Comparison of ENCODE assay signal across 17 cellular contexts in the genomic region with DNA sequence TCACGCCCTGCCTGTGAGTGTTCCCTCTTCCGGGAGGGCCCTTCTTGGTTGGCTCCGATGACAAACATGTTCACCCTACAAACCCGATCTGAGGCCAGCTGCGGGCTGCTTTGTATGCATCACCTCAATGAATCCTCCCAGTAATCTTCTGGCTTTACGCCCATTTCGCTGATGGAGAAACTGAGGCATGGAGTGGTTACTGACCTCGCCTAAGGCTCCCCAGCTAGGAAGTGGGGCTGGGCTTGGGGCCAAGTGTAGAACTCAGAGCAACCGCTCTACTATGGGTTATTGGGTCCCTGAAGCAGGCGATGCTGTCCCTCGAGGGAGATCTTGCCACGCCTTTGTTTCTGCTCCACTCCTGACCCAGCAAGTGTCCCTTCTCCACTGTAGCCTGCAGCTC. TPM values are rescaled to one million over a fixed set of nuclear protein-coding genes. Genes with fewer than 3 reads are reported as not detected.
DNase-seq lines count a peak whose midpoint lies in the region; ATAC-seq, FAIRE-seq and TF ChIP-seq lines count a peak whose summit lies in the region.
"Had no signal": no experiment of that assay in that cellular context is flagged by ENCODE, and none has a peak within 500 bp of the region (broad histone marks: within the 10 kb centered on the region; RNA-seq: fewer than 3 reads in every experiment).

No MANE protein-coding gene starts in this region.

- peak overlapping the region; percentile 70 for H3K27ac Mint-ChIP-seq in CD8-positive, alpha-beta T cell
- H3K27ac Mint-ChIP-seq: activated CD4-positive, alpha-beta memory T cell treated with anti-CD3 and anti-CD28 coated beads, Interleukin-2, amount 10 ng/mL, durations not matched to agents 7 days and 5 days had no signal

- BruUV-seq in A673 (replicated peaks; lab: Mats Ljungman, UMichigan): no TSS peak

- H3K9me3 Mint-ChIP-seq in CD8-positive, alpha-beta T cell: no peaks in the 10 kb centered on the region
- H3K9me3 Mint-ChIP-seq: activated CD4-positive, alpha-beta memory T cell treated with anti-CD3 and anti-CD28 coated beads, Interleukin-2, amount 10 ng/mL, durations not matched to agents 7 days and 5 days; CD4-positive, alpha-beta memory T cell had no signal

- no peak for FAIRE-seq in kidney (lab: Jason Lieb, UNC)

- no peak overlapping the region for H3K27ac ChIP-seq in CD8-positive, alpha-beta T cell (ENCODE audit: low read depth, low read length)
- H3K27ac ChIP-seq in angular gyrus (ENCODE audit: low read depth, low read length) (peak overlapping the region; percentile 20), kidney (ENCODE audit: low read depth in 2 of 2, low read length in 2 of 2) (no peak overlapping the region), stomach (peak overlapping the region in 3 of 5 donors; percentile 48 to 95 (median 72)), A673 (ENCODE audit: low read depth, low read length, poor library complexity, severe bottlenecking) (no peak overlapping the region)

- intact Hi-C loops in CD8-positive, alpha-beta T cell (cut with DNase I, micrococcal nuclease): no loop called here
- intact Hi-C loops in kidney (cut with DNase I) (no loop called here), stomach (cut with DNase I; ENCODE audit: low total_unique reads) (no loop called here), A673 (cut with micrococcal nuclease; ENCODE audit: unreplicated experiment) (no loop called here)

- 91 to 95% (median 92%) methylated on average over 12 of the region's 12 CpGs for WGBS in stomach, 5 donors

- H3K4me1 ChIP-seq in CD8-positive, alpha-beta T cell (ENCODE audit: insufficient read depth, low read length): peaks cover 26% of the 10 kb centered on the region
- H3K4me1 ChIP-seq in kidney (ENCODE audit: control insufficient read depth in 1 of 2, insufficient read depth in 1 of 2, low read depth in 1 of 2, low read length in 2 of 2): no peaks in the 10 kb centered on the region
- peaks cover 8 to 40% (median 27%) of the 10 kb centered on the region in 4 donors for H3K4me1 ChIP-seq in stomach
- no peaks in the 10 kb centered on the region for H3K4me1 ChIP-seq in A673 (ENCODE audit: insufficient read depth, low read length, poor library complexity, severe bottlenecking)

- peaks cover 3% of the 10 kb centered on the region for H3K36me3 ChIP-seq in CD8-positive, alpha-beta T cell (ENCODE audit: insufficient read depth, low read length)
- H3K36me3 ChIP-seq in kidney (ENCODE audit: control insufficient read depth in 1 of 2, insufficient read depth in 2 of 2, low read length in 2 of 2) (peaks cover 9 to 32% of the 10 kb centered on the region in 2 donors), stomach (peaks cover 19 to 94% (median 88%) of the 10 kb centered on the region in 4 donors), A673 (ENCODE audit: insufficient read depth, low read length, poor library complexity, severe bottlenecking) (no peaks in the 10 kb centered on the region)

- peaks cover 27% of the 10 kb centered on the region for H3K4me1 Mint-ChIP-seq in CD8-positive, alpha-beta T cell (ENCODE audit: low read depth)
- H3K4me1 Mint-ChIP-seq: activated CD4-positive, alpha-beta memory T cell treated with anti-CD3 and anti-CD28 coated beads, Interleukin-2, amount 10 ng/mL, durations not matched to agents 7 days and 5 days had no signal

- H3K9me3 ChIP-seq in CD8-positive, alpha-beta T cell (ENCODE audit: low read length): no peaks in the 10 kb centered on the region
- no peaks in the 10 kb centered on the region for H3K9me3 ChIP-seq in kidney (ENCODE audit: control insufficient read depth in 1 of 2, low read length in 2 of 2)
- H3K9me3 ChIP-seq in stomach: no peaks in the 10 kb centered on the region
- H3K9me3 ChIP-seq in A673 (ENCODE audit: low read depth, low read length, poor library complexity, severe bottlenecking): no peaks in the 10 kb centered on the region

- DNase-seq in CD8-positive, alpha-beta T cell: peak in 1 of 7 experiments; percentile 2
- DNase-seq in kidney (peak; percentile 43), stomach (no peak), A673 (ENCODE audit: low spot score) (no peak), NOMO-1 treated with dmso at 0.1 percent for 144 hours (lab: John Stamatoyannopoulos, UW; ENCODE audit: unreplicated experiment) (no peak), AG20443 (ENCODE audit: low spot score) (no peak), NCI-H524 (lab: John Stamatoyannopoulos, UW) (no peak)
- DNase-seq: activated CD4-positive, alpha-beta memory T cell treated with anti-CD3 and anti-CD28 coated beads, Interleukin-2, amount 10 ng/mL, durations not matched to agents 7 days and 5 days; activated gamma-delta T cell treated with Interleukin-2 at 50 U/mL for 16 hours; CD4-positive, alpha-beta memory T cell; NCI-H1105 treated with DMSO at 0.1 percent for 48 hours; NCI-H2081 treated with DMSO at 0.1 percent for 48 hours; Right ventricle myocardium superior; stimulated activated CD4-positive, alpha-beta T cell treated with anti-CD3 and anti-CD28 coated beads, Interleukin-15, amount 100 ng/mL, for 24 hours; SW 1271 had no signal

- no peak for TF ChIP-seq CTCF in CD8-positive, alpha-beta T cell (IDR thresholded peaks at IDR 0.05)
- TF ChIP-seq CTCF in kidney (IDR thresholded peaks at IDR 0.05; ENCODE audit: borderline replicate concordance, extremely low read depth, insufficient read depth): no peak
- TF ChIP-seq CTCF in stomach (IDR thresholded peaks at IDR 0.05): no peak
- TF ChIP-seq CTCF in A673 (conservative IDR thresholded peaks at IDR 0.05; ENCODE audit: low read depth, low read length): no peak

- H3K27me3 ChIP-seq in CD8-positive, alpha-beta T cell (ENCODE audit: insufficient read depth, low read length): no peaks in the 10 kb centered on the region
- no peaks in the 10 kb centered on the region for H3K27me3 ChIP-seq in stomach
- H3K27me3 ChIP-seq in A673 (replicated peaks; ENCODE audit: insufficient read depth, low read depth, low read length, poor library complexity): no peaks in the 10 kb centered on the region

- ATAC-seq in CD8-positive, alpha-beta T cell: no peak
- ATAC-seq: activated CD4-positive, CD25-positive, alpha-beta regulatory T cell treated with anti-CD3 and anti-CD28 coated beads, Interleukin-2, amount 50 U/mL, for 24 hours had no signal

- no peak for TF ChIP-seq EP300 in stomach (IDR thresholded peaks at IDR 0.05)

- H3K9ac ChIP-seq in kidney (ENCODE audit: low read length in 2 of 2): no peak overlapping the region

- no peak for TF ChIP-seq POLR2A in stomach (IDR thresholded peaks at IDR 0.05)

- POLR2A ChIA-PET in CD8-positive, alpha-beta T cell (lab: Charles Lee): no interaction called here
- POLR2A ChIA-PET in A673 (lab: Charles Lee; ENCODE audit: low non-redundant PET): no interaction called here

- no peaks in the 10 kb centered on the region for H3K27me3 Mint-ChIP-seq in CD8-positive, alpha-beta T cell (ENCODE audit: low read depth)
- H3K27me3 Mint-ChIP-seq: activated CD4-positive, alpha-beta memory T cell treated with anti-CD3 and anti-CD28 coated beads, Interleukin-2, amount 10 ng/mL, durations not matched to agents 7 days and 5 days; CD4-positive, alpha-beta memory T cell had no signal

- H3K36me3 Mint-ChIP-seq in CD8-positive, alpha-beta T cell: peaks cover 53% of the 10 kb centered on the region

- CTCF ChIA-PET in CD8-positive, alpha-beta T cell (lab: Charles Lee): interaction anchor here (0.8 kb wide), 1 partner anchor 11 kb away, joined by 3 read pairs; no protein-coding TSS in a partner anchor
- CTCF ChIA-PET in A673 (lab: Charles Lee): no interaction called here

- H3K4me3 ChIP-seq in CD8-positive, alpha-beta T cell (ENCODE audit: low read depth, low read length): no peak overlapping the region
- H3K4me3 ChIP-seq in kidney (ENCODE audit: low read length in 2 of 2): no peak overlapping the region
- H3K4me3 ChIP-seq in stomach: no peak overlapping the region
- H3K4me3 ChIP-seq in A673 (ENCODE audit: low read depth, low read length, poor library complexity, severe bottlenecking): no peak overlapping the region

- H3K4me3 Mint-ChIP-seq in CD8-positive, alpha-beta T cell: no peak overlapping the region
- H3K4me3 Mint-ChIP-seq: activated CD4-positive, alpha-beta memory T cell treated with anti-CD3 and anti-CD28 coated beads, Interleukin-2, amount 10 ng/mL, durations not matched to agents 7 days and 5 days; CD4-positive, alpha-beta memory T cell had no signal

RNA-seq across cellular contexts. Expression of a gene that starts 38.2 kb away (rescaled TPM):
- total RNA-seq in CD8-positive, alpha-beta T cell: 10 to 100 TPM; 12.0 to 12.7 TPM
- total RNA-seq in kidney (30.9 TPM), stomach (10 to 100 TPM in 4 of 5 donors, 1 to 10 TPM in 1; 7.0 to 51.6 (median 21.9) TPM), A673 (2021) (60.6 and 61.1 TPM in 2 replicates)
- polyA plus RNA-seq in kidney (ENCODE audit: insufficient read depth, low read depth, low replicate concordance) (80.7 TPM), stomach (10 to 100 TPM; 39.9 to 62.1 (median 60.8) TPM)

Comparison
In these comparisons a context has a peak if more than half of its experiments do, and no peak if none do; other contexts are left out.
1. H3K27ac ChIP-seq: peak in angular gyrus (single experiment) and stomach (3 of 5); none in CD8-positive, alpha-beta T cell (single experiment), kidney (0 of 2) and A673 (single experiment).